Comparison of ENCODE assay signal across 1 cellular context in the genomic region with DNA sequence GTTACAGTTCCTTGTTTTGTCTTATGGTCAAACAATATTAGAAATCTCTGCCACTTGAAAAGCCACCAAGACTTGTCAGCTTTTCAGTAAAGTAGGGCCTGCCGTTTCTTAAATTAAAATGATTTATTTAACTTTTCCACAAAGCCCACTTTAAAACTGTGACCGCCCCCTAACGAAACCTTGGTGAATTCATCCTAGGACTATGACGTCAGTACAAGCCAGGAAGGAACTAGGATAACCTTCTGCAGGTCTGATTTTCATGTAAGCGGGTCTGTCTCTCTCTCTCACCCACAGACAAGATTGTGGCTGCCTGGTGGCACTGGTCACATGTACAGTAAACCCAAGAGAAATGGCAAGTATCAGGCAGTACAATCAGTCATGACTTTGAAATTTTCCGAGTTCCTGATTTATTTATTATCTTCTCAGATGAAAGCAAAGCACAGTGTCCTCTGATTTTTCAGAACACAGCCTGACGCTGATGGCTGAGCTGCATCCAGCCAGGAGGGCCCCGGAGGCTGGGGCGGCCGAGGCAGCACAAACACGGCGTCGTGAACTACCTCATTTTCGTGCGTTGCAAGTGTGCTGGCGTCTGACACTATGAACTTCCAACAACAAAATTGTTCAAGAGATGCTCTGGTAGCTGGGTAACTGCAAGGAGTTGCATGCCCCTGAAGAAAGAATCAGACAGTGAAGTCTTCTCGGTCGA.
TF ChIP-seq lines count a peak whose summit lies in the region.

No MANE protein-coding gene starts in this region.

TF ChIP-seq in WTC11, 78 proteins besides CTCF, POLR2A, EP300 and RAD21 (continued from another document):
- TF ChIP-seq, protein P1, sequence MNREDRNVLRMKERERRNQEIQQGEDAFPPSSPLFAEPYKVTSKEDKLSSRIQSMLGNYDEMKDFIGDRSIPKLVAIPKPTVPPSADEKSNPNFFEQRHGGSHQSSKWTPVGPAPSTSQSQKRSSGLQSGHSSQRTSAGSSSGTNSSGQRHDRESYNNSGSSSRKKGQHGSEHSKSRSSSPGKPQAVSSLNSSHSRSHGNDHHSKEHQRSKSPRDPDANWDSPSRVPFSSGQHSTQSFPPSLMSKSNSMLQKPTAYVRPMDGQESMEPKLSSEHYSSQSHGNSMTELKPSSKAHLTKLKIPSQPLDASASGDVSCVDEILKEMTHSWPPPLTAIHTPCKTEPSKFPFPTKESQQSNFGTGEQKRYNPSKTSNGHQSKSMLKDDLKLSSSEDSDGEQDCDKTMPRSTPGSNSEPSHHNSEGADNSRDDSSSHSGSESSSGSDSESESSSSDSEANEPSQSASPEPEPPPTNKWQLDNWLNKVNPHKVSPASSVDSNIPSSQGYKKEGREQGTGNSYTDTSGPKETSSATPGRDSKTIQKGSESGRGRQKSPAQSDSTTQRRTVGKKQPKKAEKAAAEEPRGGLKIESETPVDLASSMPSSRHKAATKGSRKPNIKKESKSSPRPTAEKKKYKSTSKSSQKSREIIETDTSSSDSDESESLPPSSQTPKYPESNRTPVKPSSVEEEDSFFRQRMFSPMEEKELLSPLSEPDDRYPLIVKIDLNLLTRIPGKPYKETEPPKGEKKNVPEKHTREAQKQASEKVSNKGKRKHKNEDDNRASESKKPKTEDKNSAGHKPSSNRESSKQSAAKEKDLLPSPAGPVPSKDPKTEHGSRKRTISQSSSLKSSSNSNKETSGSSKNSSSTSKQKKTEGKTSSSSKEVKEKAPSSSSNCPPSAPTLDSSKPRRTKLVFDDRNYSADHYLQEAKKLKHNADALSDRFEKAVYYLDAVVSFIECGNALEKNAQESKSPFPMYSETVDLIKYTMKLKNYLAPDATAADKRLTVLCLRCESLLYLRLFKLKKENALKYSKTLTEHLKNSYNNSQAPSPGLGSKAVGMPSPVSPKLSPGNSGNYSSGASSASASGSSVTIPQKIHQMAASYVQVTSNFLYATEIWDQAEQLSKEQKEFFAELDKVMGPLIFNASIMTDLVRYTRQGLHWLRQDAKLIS (CRISPR knock-in tag; IDR thresholded peaks at IDR 0.05; ENCODE audit: borderline replicate concordance): no peak
- TF ChIP-seq, protein P2, sequence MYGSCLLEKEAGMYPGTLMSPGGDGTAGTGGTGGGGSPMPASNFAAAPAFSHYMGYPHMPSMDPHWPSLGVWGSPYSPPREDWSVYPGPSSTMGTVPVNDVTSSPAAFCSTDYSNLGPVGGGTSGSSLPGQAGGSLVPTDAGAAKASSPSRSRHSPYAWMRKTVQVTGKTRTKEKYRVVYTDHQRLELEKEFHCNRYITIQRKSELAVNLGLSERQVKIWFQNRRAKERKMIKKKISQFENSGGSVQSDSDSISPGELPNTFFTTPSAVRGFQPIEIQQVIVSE (CRISPR knock-in tag; IDR thresholded peaks at IDR 0.05; ENCODE audit: borderline replicate concordance): no peak
- TF ChIP-seq ZNF121 (CRISPR knock-in tag; IDR thresholded peaks at IDR 0.05): no peak
- no peak for TF ChIP-seq MXD4 (CRISPR knock-in tag; IDR thresholded peaks at IDR 0.05; ENCODE audit: borderline replicate concordance)
- no peak for TF ChIP-seq JAZF1 (CRISPR knock-in tag; IDR thresholded peaks at IDR 0.05)
